8 cellular contexts compared by ENCODE assay signal in genomic region chr3:184315506-184315867, GRCh38. TPM values are rescaled to one million over a fixed set of nuclear protein-coding genes. Genes with fewer than 3 reads are reported as not detected.
A peak's percentile ranks its signal among the peaks of the same experiment; 100 is the strongest.
DNase-seq lines count a peak whose midpoint lies in the region; ATAC-seq and TF ChIP-seq lines count a peak whose summit lies in the region.

No MANE protein-coding gene starts in this region.

- no peak for ATAC-seq in activated CD8-positive, alpha-beta T cell treated with anti-CD3 and anti-CD28 coated beads for 36 hours

- CTCF ChIA-PET in activated CD8-positive, alpha-beta T cell treated with anti-CD3 and anti-CD28 coated beads for 36 hours (lab: Charles Lee): interaction anchor here (1.0 to 1.3 kb wide), 3 partner anchors 9 to 66 kb away, joined by 4 read pairs; no protein-coding TSS in a partner anchor

- peaks cover 56% of the 10 kb centered on the region for H3K36me3 ChIP-seq in DOHH2 (ENCODE audit: control insufficient read depth, low read length)
- H3K36me3 ChIP-seq in suprapubic skin: peaks cover 12% of the 10 kb centered on the region

- POLR2A ChIA-PET in activated CD8-positive, alpha-beta T cell treated with anti-CD3 and anti-CD28 coated beads for 36 hours (lab: Charles Lee): interaction anchor here (1.1 to 3.0 kb wide), 14 partner anchors 9 to 298 kb away, joined by 3 to 58 read pairs (median 8); partner anchors contain the start of genes CLCN2, FAM131A and POLR2H

- TF ChIP-seq EP300 in suprapubic skin (IDR thresholded peaks at IDR 0.05): no peak

- H3K4me1 ChIP-seq in DOHH2 (ENCODE audit: control insufficient read depth, low read length): peaks cover 30% of the 10 kb centered on the region
- H3K4me1 ChIP-seq in suprapubic skin: peaks cover 56% of the 10 kb centered on the region

- H3K27ac ChIP-seq in DOHH2 (ENCODE audit: low read depth, low read length): peak overlapping the region; percentile 43
- H3K27ac ChIP-seq in suprapubic skin: peak overlapping the region; percentile 99

- H3K27me3 Mint-ChIP-seq in activated CD8-positive, alpha-beta T cell treated with anti-CD3 and anti-CD28 coated beads for 36 hours: no peaks in the 10 kb centered on the region

- no peak for DNase-seq in HFF-Myc (ENCODE audit: extremely low read depth, low read depth)
- no peak for DNase-seq in activated CD8-positive, alpha-beta T cell treated with anti-CD3 and anti-CD28 coated beads for 36 hours
- DNase-seq in suprapubic skin (ENCODE audit: low spot score in 2 of 2): no peak
- no peak for DNase-seq in ecto neural progenitor cell (ENCODE audit: low spot score)
- DNase-seq in mesenteric fat pad (ENCODE audit: low spot score): no peak
- DNase-seq in NCI-H2029 treated with DMSO at 0.1 percent for 48 hours (lab: John Stamatoyannopoulos, UW): no peak

- no peaks in the 10 kb centered on the region for H3K9me2 ChIP-seq in DOHH2 (replicated peaks; ENCODE audit: control insufficient read depth, low read length)

- H4K20me1 ChIP-seq in DOHH2 (ENCODE audit: control insufficient read depth, insufficient read depth, low read depth, low read length): peaks cover 43% of the 10 kb centered on the region

- H3K9me3 Mint-ChIP-seq in activated CD8-positive, alpha-beta T cell treated with anti-CD3 and anti-CD28 coated beads for 36 hours: no peaks in the 10 kb centered on the region

- H3K9me3 ChIP-seq in DOHH2 (ENCODE audit: control insufficient read depth, insufficient read depth, low read length) (no peaks in the 10 kb centered on the region), iPS-18c (ENCODE audit: control insufficient read depth, insufficient read depth, low read length) (no peaks in the 10 kb centered on the region), suprapubic skin (no peaks in the 10 kb centered on the region)

- H3K36me3 Mint-ChIP-seq in activated CD8-positive, alpha-beta T cell treated with anti-CD3 and anti-CD28 coated beads for 36 hours (ENCODE audit: low read depth): peaks cover 38% of the 10 kb centered on the region

- peaks cover 58% of the 10 kb centered on the region for H3K79me2 ChIP-seq in DOHH2 (ENCODE audit: control insufficient read depth, low read length)

- TF ChIP-seq POLR2A in suprapubic skin (IDR thresholded peaks at IDR 0.05): no peak

- H3F3A ChIP-seq in DOHH2 (ENCODE audit: control insufficient read depth, insufficient read depth): peaks cover 5% of the 10 kb centered on the region

- 10% methylated on average over 6 of the region's 9 CpGs for WGBS in suprapubic skin

- H3K27me3 ChIP-seq in DOHH2 (ENCODE audit: control insufficient read depth, low read length) (no peaks in the 10 kb centered on the region), suprapubic skin (no peaks in the 10 kb centered on the region)

- TF ChIP-seq CTCF in DOHH2 (IDR thresholded peaks at IDR 0.05; ENCODE audit: low read depth, low read length, poor library complexity, severe bottlenecking) (no peak), HFF-Myc (IDR thresholded peaks at IDR 0.05; ENCODE audit: low read depth, low read length, missing control alignments) (no peak), suprapubic skin (IDR thresholded peaks at IDR 0.05) (no peak)
- TF ChIP-seq CTCF in activated CD8-positive, alpha-beta T cell treated with anti-CD3 and anti-CD28 coated beads for 36 hours (IDR thresholded peaks at IDR 0.05): no peak

- H3K4me2 ChIP-seq in DOHH2 (ENCODE audit: low read length): peak overlapping the region; percentile 77

- peak overlapping the region; percentile 79 for H3K4me3 ChIP-seq in DOHH2 (ENCODE audit: low read length)
- H3K4me3 ChIP-seq in HFF-Myc (replicated peaks; ENCODE audit: low read depth, low read length): peak overlapping the region; percentile 95
- H3K4me3 ChIP-seq in iPS-18c (ENCODE audit: insufficient read depth, low read depth, low read length): peak overlapping the region; percentile 84
- peak overlapping the region; percentile 78 for H3K4me3 ChIP-seq in suprapubic skin

- peak overlapping the region; percentile 92 for H3K27ac Mint-ChIP-seq in activated CD8-positive, alpha-beta T cell treated with anti-CD3 and anti-CD28 coated beads for 36 hours

- peak overlapping the region; percentile 85 for H3K4me3 Mint-ChIP-seq in activated CD8-positive, alpha-beta T cell treated with anti-CD3 and anti-CD28 coated beads for 36 hours

- H3K4me1 Mint-ChIP-seq in activated CD8-positive, alpha-beta T cell treated with anti-CD3 and anti-CD28 coated beads for 36 hours (ENCODE audit: low read depth): peaks cover 32% of the 10 kb centered on the region

- intact Hi-C loops in activated CD8-positive, alpha-beta T cell treated with anti-CD3 and anti-CD28 coated beads for 36 hours (cut with micrococcal nuclease): no loop called here

RNA-seq across cellular contexts. Expression of gene EIF4G1, which starts 1.1 kb away (rescaled TPM):
- total RNA-seq in activated CD8-positive, alpha-beta T cell treated with anti-CD3 and anti-CD28 coated beads for 36 hours: 100 to 1,000 TPM; 429 to 437 TPM
- 100 to 1,000 TPM; 382 to 463 (median 418) TPM for total RNA-seq in suprapubic skin
- 361 TPM for total RNA-seq in mesenteric fat pad

RNA-seq across cellular contexts. Expression of gene PSMD2, which starts 16.4 kb away (rescaled TPM):
- 100 to 1,000 TPM; 220 to 221 TPM for total RNA-seq in activated CD8-positive, alpha-beta T cell treated with anti-CD3 and anti-CD28 coated beads for 36 hours
- total RNA-seq in suprapubic skin (100 to 1,000 TPM; 118 to 221 (median 197) TPM), mesenteric fat pad (211 TPM)

RNA-seq across cellular contexts. Expression of gene FAM131A, which starts 21.9 kb away (rescaled TPM):
- 1 to 10 TPM; 4.0 to 5.5 TPM for total RNA-seq in activated CD8-positive, alpha-beta T cell treated with anti-CD3 and anti-CD28 coated beads for 36 hours
- 10 to 100 TPM; 54.4 to 77.9 (median 65.3) TPM for total RNA-seq in suprapubic skin
- 24.4 TPM for total RNA-seq in mesenteric fat pad

RNA-seq across cellular contexts. Expression of gene ECE2, which starts 39.7 kb away (rescaled TPM):
- not detected for total RNA-seq in activated CD8-positive, alpha-beta T cell treated with anti-CD3 and anti-CD28 coated beads for 36 hours
- total RNA-seq in suprapubic skin: not detected
- not detected for total RNA-seq in mesenteric fat pad

RNA-seq across cellular contexts. Expression of gene CLCN2, which starts 45.9 kb away (rescaled TPM):
- total RNA-seq in activated CD8-positive, alpha-beta T cell treated with anti-CD3 and anti-CD28 coated beads for 36 hours: 1 to 10 TPM; 4.0 to 4.2 TPM
- total RNA-seq in suprapubic skin: 1 to 10 TPM; 2.1 to 7.9 (median 3.5) TPM
- 3.8 TPM for total RNA-seq in mesenteric fat pad
